ENCODE assay signal across 8 cellular contexts in genomic region chr12:6866920-6867406, GRCh38. TPM values are rescaled to one million over a fixed set of nuclear protein-coding genes. Genes with fewer than 3 reads are reported as not detected.
DNase-seq lines count a peak whose midpoint lies in the region; ATAC-seq and TF ChIP-seq lines count a peak whose summit lies in the region.

No MANE protein-coding gene starts in this region.

- WGBS in psoas muscle, 3 donors: 1 to 3% (median 3%) methylated on average over 26 to 32 of the region's 32 CpGs

- H3K27ac ChIP-seq in WERI-Rb-1 (peak overlapping the region; percentile 97), psoas muscle (peak overlapping the region; percentile 97)

- peaks cover 32% of the 10 kb centered on the region for H3K4me1 ChIP-seq in psoas muscle

- H3K9me3 ChIP-seq in WERI-Rb-1 (ENCODE audit: severe bottlenecking) (no peaks in the 10 kb centered on the region), psoas muscle (no peaks in the 10 kb centered on the region)

- ATAC-seq in HG02840 (IDR thresholded peaks at IDR 0.05; ENCODE audit: low FRiP score, unreplicated experiment): peak; percentile 3
- peak; percentile 4 for ATAC-seq in Right ventricle myocardium superior (ENCODE audit: poor library complexity)
- ATAC-seq in psoas muscle: peak; percentile 4 to 35 (median 12)

- peak overlapping the region; percentile 44 for H3K4me3 ChIP-seq in WERI-Rb-1 (ENCODE audit: low read depth, low read length)
- H3K4me3 ChIP-seq in psoas muscle: peak overlapping the region; percentile 94

- peak; percentile 65 for DNase-seq in NCI-H1092 treated with DMSO at 0.1 percent for 48 hours (lab: John Stamatoyannopoulos, UW)
- DNase-seq in NCI-H1092 (lab: John Stamatoyannopoulos, UW): no peak
- DNase-seq in WERI-Rb-1: no peak
- DNase-seq in Right ventricle myocardium superior: no peak
- DNase-seq in psoas muscle: no peak
- DNase-seq in 8988T: no peak
- no peak for DNase-seq in GM19238 (ENCODE audit: insufficient read length, low spot score)

- TF ChIP-seq CTCF in WERI-Rb-1 (IDR thresholded peaks at IDR 0.05; ENCODE audit: low read depth, low read length) (no peak), psoas muscle (IDR thresholded peaks at IDR 0.05) (no peak)

- intact Hi-C loops in Right ventricle myocardium superior (cut with DNase I) (no loop called here), psoas muscle (cut with DNase I) (loop anchor here in 1 of 2 donors (5.0 to 10.0 kb wide), 2 partner anchors 70 to 248 kb away; no protein-coding TSS in a partner anchor)

- H3K27me3 ChIP-seq in WERI-Rb-1 (ENCODE audit: insufficient read depth, low read depth, severe bottlenecking) (no peaks in the 10 kb centered on the region), psoas muscle (ENCODE audit: insufficient read depth in 3 of 3, low read length in 2 of 3) (no peaks in the 10 kb centered on the region)

- H3K36me3 ChIP-seq in WERI-Rb-1 (peaks cover 86% of the 10 kb centered on the region), psoas muscle (ENCODE audit: insufficient read depth in 1 of 2, low read depth in 1 of 2) (peaks cover 7 to 74% of the 10 kb centered on the region in 2 donors)

RNA-seq across cellular contexts. Expression of gene TPI1, which starts 0.4 kb away (rescaled TPM):
- total RNA-seq in Right ventricle myocardium superior: 804 TPM
- 100 to 1,000 TPM; 537 to 822 (median 624) TPM for total RNA-seq in psoas muscle
- polyA plus RNA-seq in psoas muscle: 100 to 1,000 TPM; 588 to 952 (median 847) TPM

RNA-seq across cellular contexts. Expression of gene SPSB2, which starts 6.1 kb away (rescaled TPM):
- total RNA-seq in Right ventricle myocardium superior (3.2 TPM), psoas muscle (1 to 10 TPM; 2.4 to 4.5 (median 3.2) TPM)
- polyA plus RNA-seq in psoas muscle: 10 to 100 TPM in 1 of 3 donors, 1 to 10 TPM in 2; 4.3 to 10.2 (median 6.7) TPM

RNA-seq across cellular contexts. Expression of gene USP5, which starts 15.0 kb away (rescaled TPM):
- total RNA-seq in Right ventricle myocardium superior (63.0 TPM), psoas muscle (100 to 1,000 TPM in 3 of 4 donors, 10 to 100 TPM in 1; 98.1 to 127 (median 112) TPM)
- polyA plus RNA-seq in psoas muscle: 10 to 100 TPM; 43.1 to 85.1 (median 49.5) TPM

RNA-seq across cellular contexts. Expression of gene CDCA3, which starts 15.9 kb away (rescaled TPM):
- total RNA-seq in Right ventricle myocardium superior (1.3 TPM), psoas muscle (1 to 10 TPM in 1 of 4 donors, under 1 TPM in 2, not detected in 1; 0.79 to 1.1 (median 0.92) TPM)
- polyA plus RNA-seq in psoas muscle: 1 to 10 TPM in 1 of 3 donors, under 1 TPM in 2; 0.21 to 3.3 (median 0.56) TPM

RNA-seq across cellular contexts. Expression of gene GNB3, which starts 26.2 kb away (rescaled TPM):
- total RNA-seq in Right ventricle myocardium superior (2.9 TPM), psoas muscle (under 1 TPM; 0.23 to 0.69 (median 0.33) TPM)
- polyA plus RNA-seq in psoas muscle: under 1 TPM; 0.13 to 0.60 (median 0.13) TPM
